Comparison of ENCODE assay signal across 1 cellular context in the genomic region with DNA sequence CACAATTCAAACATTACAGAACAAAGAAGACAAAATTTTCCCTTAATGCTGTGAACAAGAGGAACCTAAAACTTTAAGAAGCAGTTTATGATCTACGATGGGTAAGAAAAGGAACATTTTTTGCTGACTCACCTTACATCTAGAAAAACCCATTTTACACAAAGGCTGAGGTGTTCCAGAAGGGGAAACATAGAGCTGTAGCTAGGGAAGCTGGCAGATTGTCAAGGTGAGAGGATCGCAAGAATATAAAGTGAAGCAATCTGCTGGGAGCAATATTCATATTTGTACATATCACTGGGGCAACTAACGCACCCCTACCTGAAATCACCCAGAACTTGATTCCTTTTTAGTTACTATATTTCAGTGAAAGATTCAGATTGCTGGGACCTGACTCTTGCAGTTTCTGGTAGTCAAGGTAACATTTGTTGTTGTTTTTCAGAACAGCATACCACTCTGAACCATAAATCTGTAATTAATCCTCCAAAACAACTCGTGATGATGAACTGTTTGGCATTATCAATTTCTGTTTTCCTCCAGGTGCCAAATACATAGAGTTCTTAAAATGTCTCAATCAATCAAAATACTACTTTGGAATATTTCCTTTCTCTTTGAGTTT.
TF ChIP-seq lines count a peak whose summit lies in the region.

No MANE protein-coding gene starts in this region.

TF ChIP-seq in GM23338, 12 proteins besides CTCF, POLR2A, EP300 and RAD21 (continued from another document):
- TF ChIP-seq, protein P1, sequence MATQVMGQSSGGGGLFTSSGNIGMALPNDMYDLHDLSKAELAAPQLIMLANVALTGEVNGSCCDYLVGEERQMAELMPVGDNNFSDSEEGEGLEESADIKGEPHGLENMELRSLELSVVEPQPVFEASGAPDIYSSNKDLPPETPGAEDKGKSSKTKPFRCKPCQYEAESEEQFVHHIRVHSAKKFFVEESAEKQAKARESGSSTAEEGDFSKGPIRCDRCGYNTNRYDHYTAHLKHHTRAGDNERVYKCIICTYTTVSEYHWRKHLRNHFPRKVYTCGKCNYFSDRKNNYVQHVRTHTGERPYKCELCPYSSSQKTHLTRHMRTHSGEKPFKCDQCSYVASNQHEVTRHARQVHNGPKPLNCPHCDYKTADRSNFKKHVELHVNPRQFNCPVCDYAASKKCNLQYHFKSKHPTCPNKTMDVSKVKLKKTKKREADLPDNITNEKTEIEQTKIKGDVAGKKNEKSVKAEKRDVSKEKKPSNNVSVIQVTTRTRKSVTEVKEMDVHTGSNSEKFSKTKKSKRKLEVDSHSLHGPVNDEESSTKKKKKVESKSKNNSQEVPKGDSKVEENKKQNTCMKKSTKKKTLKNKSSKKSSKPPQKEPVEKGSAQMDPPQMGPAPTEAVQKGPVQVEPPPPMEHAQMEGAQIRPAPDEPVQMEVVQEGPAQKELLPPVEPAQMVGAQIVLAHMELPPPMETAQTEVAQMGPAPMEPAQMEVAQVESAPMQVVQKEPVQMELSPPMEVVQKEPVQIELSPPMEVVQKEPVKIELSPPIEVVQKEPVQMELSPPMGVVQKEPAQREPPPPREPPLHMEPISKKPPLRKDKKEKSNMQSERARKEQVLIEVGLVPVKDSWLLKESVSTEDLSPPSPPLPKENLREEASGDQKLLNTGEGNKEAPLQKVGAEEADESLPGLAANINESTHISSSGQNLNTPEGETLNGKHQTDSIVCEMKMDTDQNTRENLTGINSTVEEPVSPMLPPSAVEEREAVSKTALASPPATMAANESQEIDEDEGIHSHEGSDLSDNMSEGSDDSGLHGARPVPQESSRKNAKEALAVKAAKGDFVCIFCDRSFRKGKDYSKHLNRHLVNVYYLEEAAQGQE (IDR thresholded peaks at IDR 0.05; ENCODE audit: unreplicated experiment): no peak
- TF ChIP-seq ZNF114 (CRISPR knock-in tag; IDR thresholded peaks at IDR 0.05) (no peak), JUNB (IDR thresholded peaks at IDR 0.05; ENCODE audit: unreplicated experiment) (no peak), EZH2phosphoT487 (IDR thresholded peaks at IDR 0.05; ENCODE audit: unreplicated experiment) (no peak)
